ENCODE assay signal across 1 cellular context in the genomic region with DNA sequence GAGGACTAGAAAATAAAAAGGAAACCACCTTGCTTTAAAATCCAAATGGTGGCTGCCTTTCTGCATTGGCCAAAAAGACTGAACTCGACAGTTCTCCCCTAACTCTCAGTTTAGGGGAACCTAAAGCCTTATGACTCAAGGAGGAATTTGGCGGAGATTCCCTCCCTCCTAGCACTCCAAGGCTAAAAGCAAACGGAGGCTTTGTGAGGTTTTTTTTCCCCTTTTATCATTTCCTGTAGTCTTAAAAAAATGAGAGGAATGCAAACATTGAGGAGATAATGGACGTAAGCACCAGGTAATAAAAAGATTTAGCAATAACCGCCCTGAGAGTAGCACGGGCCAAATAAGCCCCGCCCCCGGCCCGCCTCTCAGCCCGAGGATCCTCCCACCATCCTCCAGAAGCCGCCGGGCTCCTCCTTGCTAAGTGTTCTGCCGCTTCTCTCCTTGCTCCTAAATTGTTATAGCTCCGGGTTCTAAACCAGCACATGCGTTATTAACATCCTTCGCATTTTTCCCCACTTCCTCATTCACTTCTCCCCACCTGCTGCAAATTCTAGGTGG.
A peak's percentile ranks its signal among the peaks of the same experiment; 100 is the strongest.
TF ChIP-seq lines count a peak whose summit lies in the region.

No MANE protein-coding gene starts in this region.

TF ChIP-seq in HEK293, 187 proteins besides CTCF, POLR2A, EP300 and RAD21 (continued from another document and continues in another):
- TF ChIP-seq, protein P1, sequence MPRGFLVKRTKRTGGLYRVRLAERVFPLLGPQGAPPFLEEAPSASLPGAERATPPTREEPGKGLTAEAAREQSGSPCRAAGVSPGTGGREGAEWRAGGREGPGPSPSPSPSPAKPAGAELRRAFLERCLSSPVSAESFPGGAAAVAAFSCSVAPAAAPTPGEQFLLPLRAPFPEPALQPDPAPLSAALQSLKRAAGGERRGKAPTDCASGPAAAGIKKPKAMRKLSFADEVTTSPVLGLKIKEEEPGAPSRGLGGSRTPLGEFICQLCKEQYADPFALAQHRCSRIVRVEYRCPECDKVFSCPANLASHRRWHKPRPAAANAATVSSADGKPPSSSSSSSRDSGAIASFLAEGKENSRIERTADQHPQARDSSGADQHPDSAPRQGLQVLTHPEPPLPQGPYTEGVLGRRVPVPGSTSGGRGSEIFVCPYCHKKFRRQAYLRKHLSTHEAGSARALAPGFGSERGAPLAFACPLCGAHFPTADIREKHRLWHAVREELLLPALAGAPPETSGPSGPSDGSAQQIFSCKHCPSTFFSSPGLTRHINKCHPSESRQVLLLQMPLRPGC (tag by site-specific recombination; IDR thresholded peaks at IDR 0.05) = peak; percentile 62; the same call in 1 of the 2 replicates
- TF ChIP-seq ZNF473 (tag by site-specific recombination; IDR thresholded peaks at IDR 0.05) (no peak), ZNF677 (tag by site-specific recombination; IDR thresholded peaks at IDR 0.05) (no peak), ZFP41 (tag by site-specific recombination; IDR thresholded peaks at IDR 0.05; ENCODE audit: borderline replicate concordance) (no peak), ZNF311 (tag by site-specific recombination; IDR thresholded peaks at IDR 0.05; ENCODE audit: borderline replicate concordance) (no peak), ZBTB21 (tag by site-specific recombination; IDR thresholded peaks at IDR 0.05) (0 out of 2 replicates have a peak, but pooled peaks have one; percentile 47), ZNF571 (tag by site-specific recombination; IDR thresholded peaks at IDR 0.05) (no peak), ZNF175 (tag by site-specific recombination; IDR thresholded peaks at IDR 0.05) (no peak), YY1 (tag by site-specific recombination; IDR thresholded peaks at IDR 0.05) (no peak), SP3 (tag by site-specific recombination; IDR thresholded peaks at IDR 0.05) (peak; percentile 78), ZNF423 (tag by site-specific recombination; IDR thresholded peaks at IDR 0.05) (no peak), EGR2 (tag by site-specific recombination; IDR thresholded peaks at IDR 0.05; ENCODE audit: low read depth) (no peak), ZNF707 (tag by site-specific recombination; IDR thresholded peaks at IDR 0.05) (no peak), ZNF16 (tag by site-specific recombination; IDR thresholded peaks at IDR 0.05; ENCODE audit: low read depth) (no peak), ZNF510 (tag by site-specific recombination; IDR thresholded peaks at IDR 0.05; ENCODE audit: insufficient replicate concordance) (no peak), SP7 (tag by site-specific recombination; IDR thresholded peaks at IDR 0.05) (peak; percentile 81), ZNF837 (tag by site-specific recombination; IDR thresholded peaks at IDR 0.05) (no peak), ZNF792 (tag by site-specific recombination; IDR thresholded peaks at IDR 0.05) (no peak), FEZF1 (tag by site-specific recombination; IDR thresholded peaks at IDR 0.05) (peak; percentile 26; the same call in 1 of the 2 replicates), REPIN1 (tag by site-specific recombination; IDR thresholded peaks at IDR 0.05; ENCODE audit: low read depth) (no peak), ZNF140 (tag by site-specific recombination; IDR thresholded peaks at IDR 0.05) (no peak), ZNF416 (tag by site-specific recombination; IDR thresholded peaks at IDR 0.05) (no peak), ZNF184 (tag by site-specific recombination; IDR thresholded peaks at IDR 0.05) (no peak), ZNF132 (tag by site-specific recombination; IDR thresholded peaks at IDR 0.05; ENCODE audit: borderline replicate concordance) (no peak), ZNF214 (tag by site-specific recombination; IDR thresholded peaks at IDR 0.05; ENCODE audit: borderline replicate concordance) (no peak), YY2 (tag by site-specific recombination; IDR thresholded peaks at IDR 0.05) (no peak), ZNF426 (tag by site-specific recombination; IDR thresholded peaks at IDR 0.05) (no peak), OVOL3 (tag by site-specific recombination; IDR thresholded peaks at IDR 0.05) (no peak), ZNF596 (tag by site-specific recombination; IDR thresholded peaks at IDR 0.05) (no peak), MEIS1 (CRISPR knock-in tag; IDR thresholded peaks at IDR 0.05; ENCODE audit: borderline replicate concordance) (no peak), ZNF341 (tag by site-specific recombination; IDR thresholded peaks at IDR 0.05; ENCODE audit: low read depth) (no peak), ZNF112 (tag by site-specific recombination; IDR thresholded peaks at IDR 0.05) (no peak)
- TF ChIP-seq, protein P2, sequence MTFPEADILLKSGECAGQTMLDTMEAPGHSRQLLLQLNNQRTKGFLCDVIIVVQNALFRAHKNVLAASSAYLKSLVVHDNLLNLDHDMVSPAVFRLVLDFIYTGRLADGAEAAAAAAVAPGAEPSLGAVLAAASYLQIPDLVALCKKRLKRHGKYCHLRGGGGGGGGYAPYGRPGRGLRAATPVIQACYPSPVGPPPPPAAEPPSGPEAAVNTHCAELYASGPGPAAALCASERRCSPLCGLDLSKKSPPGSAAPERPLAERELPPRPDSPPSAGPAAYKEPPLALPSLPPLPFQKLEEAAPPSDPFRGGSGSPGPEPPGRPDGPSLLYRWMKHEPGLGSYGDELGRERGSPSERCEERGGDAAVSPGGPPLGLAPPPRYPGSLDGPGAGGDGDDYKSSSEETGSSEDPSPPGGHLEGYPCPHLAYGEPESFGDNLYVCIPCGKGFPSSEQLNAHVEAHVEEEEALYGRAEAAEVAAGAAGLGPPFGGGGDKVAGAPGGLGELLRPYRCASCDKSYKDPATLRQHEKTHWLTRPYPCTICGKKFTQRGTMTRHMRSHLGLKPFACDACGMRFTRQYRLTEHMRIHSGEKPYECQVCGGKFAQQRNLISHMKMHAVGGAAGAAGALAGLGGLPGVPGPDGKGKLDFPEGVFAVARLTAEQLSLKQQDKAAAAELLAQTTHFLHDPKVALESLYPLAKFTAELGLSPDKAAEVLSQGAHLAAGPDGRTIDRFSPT (tag by site-specific recombination; IDR thresholded peaks at IDR 0.05) = no peak
- TF ChIP-seq, protein P3, sequence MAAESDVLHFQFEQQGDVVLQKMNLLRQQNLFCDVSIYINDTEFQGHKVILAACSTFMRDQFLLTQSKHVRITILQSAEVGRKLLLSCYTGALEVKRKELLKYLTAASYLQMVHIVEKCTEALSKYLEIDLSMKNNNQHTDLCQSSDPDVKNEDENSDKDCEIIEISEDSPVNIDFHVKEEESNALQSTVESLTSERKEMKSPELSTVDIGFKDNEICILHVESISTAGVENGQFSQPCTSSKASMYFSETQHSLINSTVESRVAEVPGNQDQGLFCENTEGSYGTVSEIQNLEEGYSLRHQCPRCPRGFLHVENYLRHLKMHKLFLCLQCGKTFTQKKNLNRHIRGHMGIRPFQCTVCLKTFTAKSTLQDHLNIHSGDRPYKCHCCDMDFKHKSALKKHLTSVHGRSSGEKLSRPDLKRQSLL (tag by site-specific recombination; IDR thresholded peaks at IDR 0.05) = no peak; the same call in 1 of the 2 replicates
- TF ChIP-seq, protein P4, sequence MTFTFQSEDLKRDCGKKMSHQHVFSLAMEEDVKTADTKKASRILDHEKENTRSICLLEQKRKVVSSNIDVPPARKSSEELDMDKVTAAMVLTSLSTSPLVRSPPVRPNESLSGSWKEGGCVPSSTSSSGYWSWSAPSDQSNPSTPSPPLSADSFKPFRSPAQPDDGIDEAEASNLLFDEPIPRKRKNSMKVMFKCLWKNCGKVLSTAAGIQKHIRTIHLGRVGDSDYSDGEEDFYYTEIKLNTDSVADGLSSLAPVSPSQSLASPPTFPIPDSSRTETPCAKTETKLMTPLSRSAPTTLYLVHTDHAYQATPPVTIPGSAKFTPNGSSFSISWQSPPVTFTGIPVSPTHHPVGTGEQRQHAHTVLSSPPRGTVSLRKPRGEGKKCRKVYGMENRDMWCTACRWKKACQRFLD (tag by site-specific recombination; IDR thresholded peaks at IDR 0.05) = no peak
- TF ChIP-seq, protein P5, sequence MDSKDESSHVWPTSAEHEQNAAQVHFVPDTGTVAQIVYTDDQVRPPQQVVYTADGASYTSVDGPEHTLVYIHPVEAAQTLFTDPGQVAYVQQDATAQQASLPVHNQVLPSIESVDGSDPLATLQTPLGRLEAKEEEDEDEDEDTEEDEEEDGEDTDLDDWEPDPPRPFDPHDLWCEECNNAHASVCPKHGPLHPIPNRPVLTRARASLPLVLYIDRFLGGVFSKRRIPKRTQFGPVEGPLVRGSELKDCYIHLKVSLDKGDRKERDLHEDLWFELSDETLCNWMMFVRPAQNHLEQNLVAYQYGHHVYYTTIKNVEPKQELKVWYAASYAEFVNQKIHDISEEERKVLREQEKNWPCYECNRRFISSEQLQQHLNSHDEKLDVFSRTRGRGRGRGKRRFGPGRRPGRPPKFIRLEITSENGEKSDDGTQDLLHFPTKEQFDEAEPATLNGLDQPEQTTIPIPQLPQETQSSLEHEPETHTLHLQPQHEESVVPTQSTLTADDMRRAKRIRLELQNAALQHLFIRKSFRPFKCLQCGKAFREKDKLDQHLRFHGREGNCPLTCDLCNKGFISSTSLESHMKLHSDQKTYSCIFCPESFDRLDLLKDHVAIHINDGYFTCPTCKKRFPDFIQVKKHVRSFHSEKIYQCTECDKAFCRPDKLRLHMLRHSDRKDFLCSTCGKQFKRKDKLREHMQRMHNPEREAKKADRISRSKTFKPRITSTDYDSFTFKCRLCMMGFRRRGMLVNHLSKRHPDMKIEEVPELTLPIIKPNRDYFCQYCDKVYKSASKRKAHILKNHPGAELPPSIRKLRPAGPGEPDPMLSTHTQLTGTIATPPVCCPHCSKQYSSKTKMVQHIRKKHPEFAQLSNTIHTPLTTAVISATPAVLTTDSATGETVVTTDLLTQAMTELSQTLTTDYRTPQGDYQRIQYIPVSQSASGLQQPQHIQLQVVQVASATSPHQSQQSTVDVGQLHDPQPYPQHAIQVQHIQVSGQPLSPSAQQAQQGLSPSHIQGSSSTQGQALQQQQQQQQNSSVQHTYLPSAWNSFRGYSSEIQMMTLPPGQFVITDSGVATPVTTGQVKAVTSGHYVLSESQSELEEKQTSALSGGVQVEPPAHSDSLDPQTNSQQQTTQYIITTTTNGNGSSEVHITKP (tag by site-specific recombination; IDR thresholded peaks at IDR 0.05) = peak; percentile 78
- TF ChIP-seq, protein P6, sequence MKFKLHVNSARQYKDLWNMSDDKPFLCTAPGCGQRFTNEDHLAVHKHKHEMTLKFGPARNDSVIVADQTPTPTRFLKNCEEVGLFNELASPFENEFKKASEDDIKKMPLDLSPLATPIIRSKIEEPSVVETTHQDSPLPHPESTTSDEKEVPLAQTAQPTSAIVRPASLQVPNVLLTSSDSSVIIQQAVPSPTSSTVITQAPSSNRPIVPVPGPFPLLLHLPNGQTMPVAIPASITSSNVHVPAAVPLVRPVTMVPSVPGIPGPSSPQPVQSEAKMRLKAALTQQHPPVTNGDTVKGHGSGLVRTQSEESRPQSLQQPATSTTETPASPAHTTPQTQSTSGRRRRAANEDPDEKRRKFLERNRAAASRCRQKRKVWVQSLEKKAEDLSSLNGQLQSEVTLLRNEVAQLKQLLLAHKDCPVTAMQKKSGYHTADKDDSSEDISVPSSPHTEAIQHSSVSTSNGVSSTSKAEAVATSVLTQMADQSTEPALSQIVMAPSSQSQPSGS (tag by site-specific recombination; IDR thresholded peaks at IDR 0.05; ENCODE audit: low read depth) = no peak
- TF ChIP-seq, protein P7, sequence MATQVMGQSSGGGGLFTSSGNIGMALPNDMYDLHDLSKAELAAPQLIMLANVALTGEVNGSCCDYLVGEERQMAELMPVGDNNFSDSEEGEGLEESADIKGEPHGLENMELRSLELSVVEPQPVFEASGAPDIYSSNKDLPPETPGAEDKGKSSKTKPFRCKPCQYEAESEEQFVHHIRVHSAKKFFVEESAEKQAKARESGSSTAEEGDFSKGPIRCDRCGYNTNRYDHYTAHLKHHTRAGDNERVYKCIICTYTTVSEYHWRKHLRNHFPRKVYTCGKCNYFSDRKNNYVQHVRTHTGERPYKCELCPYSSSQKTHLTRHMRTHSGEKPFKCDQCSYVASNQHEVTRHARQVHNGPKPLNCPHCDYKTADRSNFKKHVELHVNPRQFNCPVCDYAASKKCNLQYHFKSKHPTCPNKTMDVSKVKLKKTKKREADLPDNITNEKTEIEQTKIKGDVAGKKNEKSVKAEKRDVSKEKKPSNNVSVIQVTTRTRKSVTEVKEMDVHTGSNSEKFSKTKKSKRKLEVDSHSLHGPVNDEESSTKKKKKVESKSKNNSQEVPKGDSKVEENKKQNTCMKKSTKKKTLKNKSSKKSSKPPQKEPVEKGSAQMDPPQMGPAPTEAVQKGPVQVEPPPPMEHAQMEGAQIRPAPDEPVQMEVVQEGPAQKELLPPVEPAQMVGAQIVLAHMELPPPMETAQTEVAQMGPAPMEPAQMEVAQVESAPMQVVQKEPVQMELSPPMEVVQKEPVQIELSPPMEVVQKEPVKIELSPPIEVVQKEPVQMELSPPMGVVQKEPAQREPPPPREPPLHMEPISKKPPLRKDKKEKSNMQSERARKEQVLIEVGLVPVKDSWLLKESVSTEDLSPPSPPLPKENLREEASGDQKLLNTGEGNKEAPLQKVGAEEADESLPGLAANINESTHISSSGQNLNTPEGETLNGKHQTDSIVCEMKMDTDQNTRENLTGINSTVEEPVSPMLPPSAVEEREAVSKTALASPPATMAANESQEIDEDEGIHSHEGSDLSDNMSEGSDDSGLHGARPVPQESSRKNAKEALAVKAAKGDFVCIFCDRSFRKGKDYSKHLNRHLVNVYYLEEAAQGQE (tag by site-specific recombination; IDR thresholded peaks at IDR 0.05) = no peak
- TF ChIP-seq, protein P8, sequence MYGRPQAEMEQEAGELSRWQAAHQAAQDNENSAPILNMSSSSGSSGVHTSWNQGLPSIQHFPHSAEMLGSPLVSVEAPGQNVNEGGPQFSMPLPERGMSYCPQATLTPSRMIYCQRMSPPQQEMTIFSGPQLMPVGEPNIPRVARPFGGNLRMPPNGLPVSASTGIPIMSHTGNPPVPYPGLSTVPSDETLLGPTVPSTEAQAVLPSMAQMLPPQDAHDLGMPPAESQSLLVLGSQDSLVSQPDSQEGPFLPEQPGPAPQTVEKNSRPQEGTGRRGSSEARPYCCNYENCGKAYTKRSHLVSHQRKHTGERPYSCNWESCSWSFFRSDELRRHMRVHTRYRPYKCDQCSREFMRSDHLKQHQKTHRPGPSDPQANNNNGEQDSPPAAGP (tag by site-specific recombination; IDR thresholded peaks at IDR 0.05) = 0 out of 2 replicates have a peak, but pooled peaks have one; percentile 30
- TF ChIP-seq, protein P9, sequence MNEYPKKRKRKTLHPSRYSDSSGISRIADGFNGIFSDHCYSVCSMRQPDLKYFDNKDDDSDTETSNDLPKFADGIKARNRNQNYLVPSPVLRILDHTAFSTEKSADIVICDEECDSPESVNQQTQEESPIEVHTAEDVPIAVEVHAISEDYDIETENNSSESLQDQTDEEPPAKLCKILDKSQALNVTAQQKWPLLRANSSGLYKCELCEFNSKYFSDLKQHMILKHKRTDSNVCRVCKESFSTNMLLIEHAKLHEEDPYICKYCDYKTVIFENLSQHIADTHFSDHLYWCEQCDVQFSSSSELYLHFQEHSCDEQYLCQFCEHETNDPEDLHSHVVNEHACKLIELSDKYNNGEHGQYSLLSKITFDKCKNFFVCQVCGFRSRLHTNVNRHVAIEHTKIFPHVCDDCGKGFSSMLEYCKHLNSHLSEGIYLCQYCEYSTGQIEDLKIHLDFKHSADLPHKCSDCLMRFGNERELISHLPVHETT (tag by site-specific recombination; IDR thresholded peaks at IDR 0.05) = no peak; the same call in 1 of the 2 replicates
- TF ChIP-seq, protein P10, sequence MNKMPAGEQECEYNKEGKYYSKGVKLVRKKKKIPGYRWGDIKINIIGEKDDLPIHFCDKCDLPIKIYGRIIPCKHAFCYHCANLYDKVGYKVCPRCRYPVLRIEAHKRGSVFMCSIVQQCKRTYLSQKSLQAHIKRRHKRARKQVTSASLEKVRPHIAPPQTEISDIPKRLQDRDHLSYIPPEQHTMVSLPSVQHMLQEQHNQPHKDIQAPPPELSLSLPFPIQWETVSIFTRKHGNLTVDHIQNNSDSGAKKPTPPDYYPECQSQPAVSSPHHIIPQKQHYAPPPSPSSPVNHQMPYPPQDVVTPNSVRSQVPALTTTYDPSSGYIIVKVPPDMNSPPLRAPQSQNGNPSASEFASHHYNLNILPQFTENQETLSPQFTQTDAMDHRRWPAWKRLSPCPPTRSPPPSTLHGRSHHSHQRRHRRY (tag by site-specific recombination; IDR thresholded peaks at IDR 0.05) = no peak
